1 cellular context compared by ENCODE assay signal in genomic region chr20:48126227-48126740, GRCh38.
TF ChIP-seq lines count a peak whose summit lies in the region.

No MANE protein-coding gene starts in this region.

TF ChIP-seq in K562, 482 proteins besides CTCF, POLR2A, EP300 and RAD21 (continued from another document):
- no peak for TF ChIP-seq ATF1 (CRISPR knock-in tag; IDR thresholded peaks at IDR 0.05)
- peak; percentile 35; the same call in 1 of the 2 replicates for TF ChIP-seq ATF1 (tag; IDR thresholded peaks at IDR 0.05)
- no peak for TF ChIP-seq KLF1 (tag; IDR thresholded peaks at IDR 0.05)
- 0 out of 2 replicates have a peak, but pooled peaks have one; percentile 20 for TF ChIP-seq ATF7 (IDR thresholded peaks at IDR 0.05)
- TF ChIP-seq ZNF224 (CRISPR knock-in tag; IDR thresholded peaks at IDR 0.05), result no peak
- peak in 1 of 3 experiments; percentile 49; a peak in 1 of 6 replicates for TF ChIP-seq ZBTB11 (CRISPR knock-in tag; IDR thresholded peaks at IDR 0.05)
- no peak for TF ChIP-seq SREBF1 (IDR thresholded peaks at IDR 0.05; ENCODE audit: borderline replicate concordance, low read depth, low read length)
- TF ChIP-seq HDAC6 (IDR thresholded peaks at IDR 0.05; ENCODE audit: low read depth, low read length), result no peak
- TF ChIP-seq NR2C2 (CRISPR knock-in tag; IDR thresholded peaks at IDR 0.05), result 0 out of 2 replicates have a peak, but pooled peaks have one; percentile 41
- peak; percentile 86 for TF ChIP-seq NR2C2 (tag; IDR thresholded peaks at IDR 0.05)
- no peak for TF ChIP-seq MLX (CRISPR knock-in tag; conservative IDR thresholded peaks at IDR 0.05)
- TF ChIP-seq RBM17 (IDR thresholded peaks at IDR 0.05; ENCODE audit: borderline replicate concordance, low read depth, low read length), result no peak
- no peak for TF ChIP-seq ZNF780A (CRISPR knock-in tag; IDR thresholded peaks at IDR 0.05)
- no peak for TF ChIP-seq ZBTB17 (CRISPR knock-in tag; IDR thresholded peaks at IDR 0.05)
- TF ChIP-seq ZSCAN32 (CRISPR knock-in tag; IDR thresholded peaks at IDR 0.05), result no peak
- TF ChIP-seq ZFP1 (CRISPR knock-in tag; IDR thresholded peaks at IDR 0.05), result no peak
- TF ChIP-seq ZFP91 (CRISPR knock-in tag; IDR thresholded peaks at IDR 0.05), result no peak
- no peak for TF ChIP-seq TFAP4 (CRISPR knock-in tag; IDR thresholded peaks at IDR 0.05; ENCODE audit: borderline replicate concordance)
- TF ChIP-seq PHF8 (IDR thresholded peaks at IDR 0.05; ENCODE audit: borderline replicate concordance, low read length), result no peak
- no peak for TF ChIP-seq FOXJ2 (tag; IDR thresholded peaks at IDR 0.05)
- no peak for TF ChIP-seq SUPT5H (IDR thresholded peaks at IDR 0.05)
- no peak for TF ChIP-seq KDM2B (CRISPR knock-in tag; IDR thresholded peaks at IDR 0.05)
